1 cellular context compared by ENCODE assay signal in genomic region chr13:85278851-85279250, GRCh38.
TF ChIP-seq lines count a peak whose summit lies in the region.

No MANE protein-coding gene starts in this region.

TF ChIP-seq in HCT116, 20 proteins besides CTCF, POLR2A, EP300 and RAD21 (continued from another document):
- TF ChIP-seq, protein P1, sequence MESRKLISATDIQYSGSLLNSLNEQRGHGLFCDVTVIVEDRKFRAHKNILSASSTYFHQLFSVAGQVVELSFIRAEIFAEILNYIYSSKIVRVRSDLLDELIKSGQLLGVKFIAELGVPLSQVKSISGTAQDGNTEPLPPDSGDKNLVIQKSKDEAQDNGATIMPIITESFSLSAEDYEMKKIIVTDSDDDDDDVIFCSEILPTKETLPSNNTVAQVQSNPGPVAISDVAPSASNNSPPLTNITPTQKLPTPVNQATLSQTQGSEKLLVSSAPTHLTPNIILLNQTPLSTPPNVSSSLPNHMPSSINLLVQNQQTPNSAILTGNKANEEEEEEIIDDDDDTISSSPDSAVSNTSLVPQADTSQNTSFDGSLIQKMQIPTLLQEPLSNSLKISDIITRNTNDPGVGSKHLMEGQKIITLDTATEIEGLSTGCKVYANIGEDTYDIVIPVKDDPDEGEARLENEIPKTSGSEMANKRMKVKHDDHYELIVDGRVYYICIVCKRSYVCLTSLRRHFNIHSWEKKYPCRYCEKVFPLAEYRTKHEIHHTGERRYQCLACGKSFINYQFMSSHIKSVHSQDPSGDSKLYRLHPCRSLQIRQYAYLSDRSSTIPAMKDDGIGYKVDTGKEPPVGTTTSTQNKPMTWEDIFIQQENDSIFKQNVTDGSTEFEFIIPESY (IDR thresholded peaks at IDR 0.05; ENCODE audit: extremely low read depth, insufficient replicate concordance, low read length) = no peak
- no peak for TF ChIP-seq ZNF274 (IDR thresholded peaks at IDR 0.05; ENCODE audit: low read depth, low read length)
